Comparison of ENCODE assay signal across 14 cellular contexts in genomic region chr2:46050489-46050888, GRCh38.
DNase-seq lines count a peak whose midpoint lies in the region; ATAC-seq, FAIRE-seq and TF ChIP-seq lines count a peak whose summit lies in the region.
"Had no signal": no experiment of that assay in that cellular context is flagged by ENCODE, and none has a peak within 500 bp of the region (broad histone marks: within the 10 kb centered on the region; RNA-seq: fewer than 3 reads in every experiment).

No MANE protein-coding gene starts in this region.

- POLR2A ChIA-PET in A673 (lab: Charles Lee; ENCODE audit: low non-redundant PET): no interaction called here

- intact Hi-C loops in A673 (cut with micrococcal nuclease; ENCODE audit: unreplicated experiment): no loop called here

- no peaks in the 10 kb centered on the region for H3K4me1 ChIP-seq in A673 (ENCODE audit: insufficient read depth, low read length, poor library complexity, severe bottlenecking)

- no peaks in the 10 kb centered on the region for H3K27me3 Mint-ChIP-seq in neural crest cell (ENCODE audit: low read depth)
- H3K27me3 Mint-ChIP-seq: B cell; natural killer cell treated with Interleukin-12 subunit alpha and Interleukin-12 subunit beta and Interleukin-15 and Interleukin-18, amount 100 ng/mL, for 72 hours had no signal

- no peak for DNase-seq in neural crest cell (ENCODE audit: low read depth, low spot score)
- no peak for DNase-seq in frontal cortex (ENCODE audit: low spot score in 2 of 2)
- DNase-seq in activated CD4-positive, CD25-positive, alpha-beta regulatory T cell treated with anti-CD3 and anti-CD28 coated beads, Interleukin-2, amount 50 U/mL, for 72 hours: no peak
- DNase-seq in anterior cingulate cortex (lab: John Stamatoyannopoulos, UW): no peak
- no peak for DNase-seq in A673 (ENCODE audit: low spot score)
- DNase-seq: activated naive CD4-positive, alpha-beta T cell treated with Interleukin-2 at 50 U/mL for 16 hours; NCI-H1930; NCI-H526; retina had no signal

- H3K27ac Mint-ChIP-seq in neural crest cell (ENCODE audit: unreplicated experiment): no peak overlapping the region
- H3K27ac Mint-ChIP-seq: B cell had no signal

- H3K4me1 Mint-ChIP-seq in neural crest cell: no peaks in the 10 kb centered on the region
- H3K4me1 Mint-ChIP-seq: B cell had no signal

- no peak for FAIRE-seq in frontal cortex (lab: Jason Lieb, UNC)

- no peaks in the 10 kb centered on the region for H3K9me3 ChIP-seq in A673 (ENCODE audit: low read depth, low read length, poor library complexity, severe bottlenecking)

- no peak overlapping the region for H3K4me3 ChIP-seq in A673 (ENCODE audit: low read depth, low read length, poor library complexity, severe bottlenecking)

- H3K27me3 ChIP-seq in A673 (replicated peaks; ENCODE audit: insufficient read depth, low read depth, low read length, poor library complexity): no peaks in the 10 kb centered on the region

- no TSS peak for BruUV-seq in A673 (replicated peaks; lab: Mats Ljungman, UMichigan)

- peaks cover 6% of the 10 kb centered on the region for H3K36me3 Mint-ChIP-seq in neural crest cell (ENCODE audit: low read depth)

- H3K27ac ChIP-seq in VCaP (peak overlapping the region; percentile 47), A673 (ENCODE audit: low read depth, low read length, poor library complexity, severe bottlenecking) (no peak overlapping the region)

- peak; percentile 29 for ATAC-seq in esophagus mucosa
- ATAC-seq: natural killer cell treated with Interleukin-12 subunit alpha and Interleukin-12 subunit beta and Interleukin-15 and Interleukin-18, amount 100 ng/mL, for 72 hours had no signal

- H3K4me3 Mint-ChIP-seq in neural crest cell: no peak overlapping the region
- H3K4me3 Mint-ChIP-seq: B cell; natural killer cell treated with Interleukin-12 subunit alpha and Interleukin-12 subunit beta and Interleukin-15 and Interleukin-18, amount 100 ng/mL, for 72 hours had no signal

- TF ChIP-seq CTCF in GM12874 (IDR thresholded peaks at IDR 0.05; ENCODE audit: insufficient read depth, low read depth, low read length) (0 out of 2 replicates have a peak, but pooled peaks have one; percentile 0), VCaP (conservative IDR thresholded peaks at IDR 0.05) (peak; percentile 38), neural crest cell (conservative IDR thresholded peaks at IDR 0.05) (peak; percentile 24), A673 (conservative IDR thresholded peaks at IDR 0.05; ENCODE audit: low read depth, low read length) (no peak)

- CTCF ChIA-PET in A673 (lab: Charles Lee): no interaction called here

- H3K36me3 ChIP-seq in A673 (ENCODE audit: insufficient read depth, low read length, poor library complexity, severe bottlenecking): no peaks in the 10 kb centered on the region

- peaks cover 5% of the 10 kb centered on the region for H3K9me3 Mint-ChIP-seq in neural crest cell
- H3K9me3 Mint-ChIP-seq: natural killer cell treated with Interleukin-12 subunit alpha and Interleukin-12 subunit beta and Interleukin-15 and Interleukin-18, amount 100 ng/mL, for 72 hours had no signal
